ENCODE assay signal across 8 cellular contexts in genomic region chr1:183296782-183297181, GRCh38.
"Had no signal": no experiment of that assay in that cellular context is flagged by ENCODE, and none has a peak within 500 bp of the region (broad histone marks: within the 10 kb centered on the region; RNA-seq: fewer than 3 reads in every experiment).

No MANE protein-coding gene starts in this region.

- H3K9me3 ChIP-seq: HAP-1 had no signal

- FAIRE-seq: HTR-8/SVneo, K562 had no signal

- DNase-seq: H7, HFFc6, IMR-90 had no signal

- ATAC-seq: GM23338, HCT116, K562 had no signal

- H3K4me3 ChIP-seq: GM23338, HAP-1, K562 had no signal

- H3K9me3 Mint-ChIP-seq: HFFc6 had no signal

- H2AFZ ChIP-seq: GM23338 had no signal

- H3K4me3 Mint-ChIP-seq: GM23338, HFFc6 had no signal

- H3K4me2 ChIP-seq: GM23338 had no signal

- H3K27ac Mint-ChIP-seq: GM23338, HFFc6 had no signal

- H3K36me3 ChIP-seq: HAP-1 had no signal
